In genomic region chr6:160132297-160132637, GRCh38 we compare ENCODE assay signal across 14 cellular contexts. TPM values are rescaled to one million over a fixed set of nuclear protein-coding genes. Genes with fewer than 3 reads are reported as not detected.
"Had no signal": no experiment of that assay in that cellular context is flagged by ENCODE, and none has a peak within 500 bp of the region (broad histone marks: within the 10 kb centered on the region; RNA-seq: fewer than 3 reads in every experiment).

No MANE protein-coding gene starts in this region.

- H3K36me3 Mint-ChIP-seq: activated naive CD8-positive, alpha-beta T cell; stimulated activated effector memory CD8-positive, alpha-beta T cell treated with anti-CD3 and anti-CD28 coated beads, Interleukin-12 subunit alpha, Interleukin-12 subunit beta, amount 100 ng/mL, for 72 hours had no signal

- H3K27me3 Mint-ChIP-seq: activated CD8-positive, alpha-beta T cell treated with anti-CD3 and anti-CD28 coated beads for 36 hours; activated naive CD8-positive, alpha-beta T cell; type B pancreatic cell had no signal

- H3K27me3 ChIP-seq: breast epithelium, left lung, SJCRH30 had no signal

- H3K4me1 ChIP-seq: breast epithelium, left lung, SJCRH30 had no signal

- H3K4me3 Mint-ChIP-seq: activated CD8-positive, alpha-beta T cell treated with anti-CD3 and anti-CD28 coated beads for 36 hours; activated naive CD8-positive, alpha-beta T cell; stimulated activated effector memory CD8-positive, alpha-beta T cell treated with anti-CD3 and anti-CD28 coated beads, Interleukin-12 subunit alpha, Interleukin-12 subunit beta, amount 100 ng/mL, for 72 hours; type B pancreatic cell had no signal

- DNase-seq: activated CD8-positive, alpha-beta memory T cell treated with anti-CD3 and anti-CD28 coated beads, Interleukin-2, amount 50 U/mL, for 4 hours; activated CD8-positive, alpha-beta T cell treated with anti-CD3 and anti-CD28 coated beads for 36 hours; amygdala; foreskin melanocyte; left lung; right cardiac atrium; SJCRH30; substantia nigra had no signal

- ATAC-seq: right cardiac atrium had no signal

- H3K36me3 ChIP-seq: breast epithelium, left lung, neutrophil, SJCRH30 had no signal

- H3K4me3 ChIP-seq: breast epithelium, left lung, SJCRH30 had no signal

- H3K9me3 Mint-ChIP-seq: activated CD8-positive, alpha-beta T cell treated with anti-CD3 and anti-CD28 coated beads for 36 hours; stimulated activated effector memory CD8-positive, alpha-beta T cell treated with anti-CD3 and anti-CD28 coated beads, Interleukin-12 subunit alpha, Interleukin-12 subunit beta, amount 100 ng/mL, for 72 hours; type B pancreatic cell had no signal

- H3K27ac Mint-ChIP-seq: activated CD8-positive, alpha-beta T cell treated with anti-CD3 and anti-CD28 coated beads for 36 hours; activated naive CD8-positive, alpha-beta T cell; type B pancreatic cell had no signal

- H3K27ac ChIP-seq: breast epithelium, left lung, neutrophil, SJCRH30 had no signal

RNA-seq across cellular contexts. Expression of gene SLC22A1, which starts 10.7 kb away (rescaled TPM):
- total RNA-seq: endothelial cell of umbilical vein had no signal
